ENCODE assay signal across 2 cellular contexts in the genomic region with DNA sequence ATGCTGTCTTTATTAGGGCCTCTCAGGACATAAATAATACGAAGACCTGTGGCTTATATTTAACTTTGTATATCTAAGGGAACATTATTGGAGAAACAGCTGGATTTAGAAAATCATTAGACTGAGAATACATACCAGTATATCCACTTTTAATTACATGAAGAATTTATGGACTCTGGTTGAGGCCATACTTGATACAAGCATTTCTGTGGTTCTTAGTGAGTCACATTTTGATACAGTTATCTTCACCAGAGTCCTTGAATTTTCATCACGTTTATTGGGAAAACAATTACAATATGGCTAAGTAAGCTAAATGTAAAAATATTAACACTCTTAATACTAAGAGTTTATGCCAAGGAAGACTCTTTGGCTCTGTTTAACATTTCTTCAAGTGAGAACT.
TF ChIP-seq lines count a peak whose summit lies in the region.

No MANE protein-coding gene starts in this region.

TF ChIP-seq in A549, 52 proteins besides CTCF, POLR2A, EP300 and RAD21:
- TF ChIP-seq, protein P1, sequence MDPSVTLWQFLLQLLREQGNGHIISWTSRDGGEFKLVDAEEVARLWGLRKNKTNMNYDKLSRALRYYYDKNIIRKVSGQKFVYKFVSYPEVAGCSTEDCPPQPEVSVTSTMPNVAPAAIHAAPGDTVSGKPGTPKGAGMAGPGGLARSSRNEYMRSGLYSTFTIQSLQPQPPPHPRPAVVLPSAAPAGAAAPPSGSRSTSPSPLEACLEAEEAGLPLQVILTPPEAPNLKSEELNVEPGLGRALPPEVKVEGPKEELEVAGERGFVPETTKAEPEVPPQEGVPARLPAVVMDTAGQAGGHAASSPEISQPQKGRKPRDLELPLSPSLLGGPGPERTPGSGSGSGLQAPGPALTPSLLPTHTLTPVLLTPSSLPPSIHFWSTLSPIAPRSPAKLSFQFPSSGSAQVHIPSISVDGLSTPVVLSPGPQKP (IDR thresholded peaks at IDR 0.05; ENCODE audit: low read depth, low read length): no peak
- no peak for TF ChIP-seq ZNF302 (CRISPR knock-in tag; IDR thresholded peaks at IDR 0.05)
- TF ChIP-seq, protein P2, sequence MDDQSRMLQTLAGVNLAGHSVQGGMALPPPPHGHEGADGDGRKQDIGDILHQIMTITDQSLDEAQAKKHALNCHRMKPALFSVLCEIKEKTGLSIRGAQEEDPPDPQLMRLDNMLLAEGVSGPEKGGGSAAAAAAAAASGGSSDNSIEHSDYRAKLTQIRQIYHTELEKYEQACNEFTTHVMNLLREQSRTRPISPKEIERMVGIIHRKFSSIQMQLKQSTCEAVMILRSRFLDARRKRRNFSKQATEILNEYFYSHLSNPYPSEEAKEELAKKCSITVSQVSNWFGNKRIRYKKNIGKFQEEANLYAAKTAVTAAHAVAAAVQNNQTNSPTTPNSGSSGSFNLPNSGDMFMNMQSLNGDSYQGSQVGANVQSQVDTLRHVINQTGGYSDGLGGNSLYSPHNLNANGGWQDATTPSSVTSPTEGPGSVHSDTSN (IDR thresholded peaks at IDR 0.05): no peak
- no peak for TF ChIP-seq ZSCAN20 (CRISPR knock-in tag; IDR thresholded peaks at IDR 0.05)
- TF ChIP-seq ZC3H11A (IDR thresholded peaks at IDR 0.05): no peak
- TF ChIP-seq ZFP36 (IDR thresholded peaks at IDR 0.05; ENCODE audit: borderline replicate concordance, partially characterized antibody): no peak
- no peak for TF ChIP-seq FOSB (CRISPR knock-in tag; IDR thresholded peaks at IDR 0.05)
TF ChIP-seq in A549: peak in this region for 0.

TF ChIP-seq in IMR-90, 13 proteins besides CTCF, POLR2A, EP300 and RAD21:
- TF ChIP-seq, protein P3, sequence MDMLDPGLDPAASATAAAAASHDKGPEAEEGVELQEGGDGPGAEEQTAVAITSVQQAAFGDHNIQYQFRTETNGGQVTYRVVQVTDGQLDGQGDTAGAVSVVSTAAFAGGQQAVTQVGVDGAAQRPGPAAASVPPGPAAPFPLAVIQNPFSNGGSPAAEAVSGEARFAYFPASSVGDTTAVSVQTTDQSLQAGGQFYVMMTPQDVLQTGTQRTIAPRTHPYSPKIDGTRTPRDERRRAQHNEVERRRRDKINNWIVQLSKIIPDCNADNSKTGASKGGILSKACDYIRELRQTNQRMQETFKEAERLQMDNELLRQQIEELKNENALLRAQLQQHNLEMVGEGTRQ (IDR thresholded peaks at IDR 0.05; ENCODE audit: low read depth, low read length): no peak
- TF ChIP-seq MAFK (IDR thresholded peaks at IDR 0.05; ENCODE audit: low read depth, low read length) (no peak), MXI1 (IDR thresholded peaks at IDR 0.05; ENCODE audit: borderline replicate concordance, low read depth, low read length) (no peak), CEBPB (IDR thresholded peaks at IDR 0.05; ENCODE audit: low read depth, low read length) (no peak), SMC3 (IDR thresholded peaks at IDR 0.05; ENCODE audit: low read depth, low read length) (no peak), RCOR1 (IDR thresholded peaks at IDR 0.05; ENCODE audit: insufficient replicate concordance, low read length) (no peak), MAZ (IDR thresholded peaks at IDR 0.05; ENCODE audit: borderline replicate concordance, low read depth, low read length) (no peak), BHLHE40 (IDR thresholded peaks at IDR 0.05; ENCODE audit: low read depth, low read length) (no peak), CHD1 (IDR thresholded peaks at IDR 0.05; ENCODE audit: low read depth, low read length) (no peak), FOS (IDR thresholded peaks at IDR 0.05; ENCODE audit: low read depth, low read length) (no peak), RFX5 (IDR thresholded peaks at IDR 0.05; ENCODE audit: low read depth, low read length) (no peak)
- TF ChIP-seq, protein P1 (IDR thresholded peaks at IDR 0.05; ENCODE audit: borderline replicate concordance, low read depth, low read length): no peak
TF ChIP-seq in IMR-90: peak in this region for 0.
